18 cellular contexts compared by ENCODE assay signal in genomic region chr2:119259296-119259860, GRCh38. TPM values are rescaled to one million over a fixed set of nuclear protein-coding genes. Genes with fewer than 3 reads are reported as not detected.
DNase-seq lines count a peak whose midpoint lies in the region; ATAC-seq and TF ChIP-seq lines count a peak whose summit lies in the region.
"Had no signal": no experiment of that assay in that cellular context is flagged by ENCODE, and none has a peak within 500 bp of the region (broad histone marks: within the 10 kb centered on the region; RNA-seq: fewer than 3 reads in every experiment).

No MANE protein-coding gene starts in this region.

- H3K36me3 ChIP-seq in HUES64 (ENCODE audit: insufficient read depth, low read length) = no peaks in the 10 kb centered on the region; the same call in 1 of the 2 replicates
- H3K36me3 ChIP-seq in mucosa of descending colon (ENCODE audit: low read depth) = no peaks in the 10 kb centered on the region
- H3K36me3 ChIP-seq: left ventricle myocardium inferior, prostate gland had no signal

- ATAC-seq in sciatic nerve (peak; percentile 21), mucosa of descending colon (no peak), HG03378 (IDR thresholded peaks at IDR 0.05; ENCODE audit: unreplicated experiment) (no peak), HG02571 (IDR thresholded peaks at IDR 0.05; ENCODE audit: unreplicated experiment) (no peak)
- ATAC-seq: foreskin keratinocyte had no signal

- H3K9me3 ChIP-seq in HUES64 (ENCODE audit: insufficient read depth, low read depth, low read length) (no peaks in the 10 kb centered on the region), mucosa of descending colon (no peaks in the 10 kb centered on the region)
- H3K9me3 ChIP-seq: BLaER1 treated with 17β-estradiol and CSF1 and Interleukin-3, amounts not matched to agents 10 nM and 100 nM; left ventricle myocardium inferior; prostate gland; spleen; tibial nerve had no signal

- H3K4me1 ChIP-seq in HUES64 (ENCODE audit: insufficient read depth, low read length) (peaks cover 43% of the 10 kb centered on the region), mucosa of descending colon (ENCODE audit: low read depth) (no peaks in the 10 kb centered on the region)
- H3K4me1 ChIP-seq: prostate gland had no signal

- no peak overlapping the region for H3K9ac ChIP-seq in HUES64 (ENCODE audit: low read depth, low read length)
- H3K9ac ChIP-seq: BLaER1 treated with 17β-estradiol and CSF1 and Interleukin-3, amounts not matched to agents 10 nM and 100 nM had no signal

- peak overlapping the region; percentile 83 for H3K27ac ChIP-seq in HUES64 (ENCODE audit: low read depth, low read length)
- H3K27ac ChIP-seq: BLaER1 treated with 17β-estradiol and CSF1 and Interleukin-3, amounts not matched to agents 10 nM and 100 nM; foreskin keratinocyte; left ventricle myocardium inferior; prostate gland; spleen had no signal

- TF ChIP-seq CTCF in cardiac fibroblast (IDR thresholded peaks at IDR 0.05; ENCODE audit: low read depth, low read length) (no peak), mucosa of descending colon (IDR thresholded peaks at IDR 0.05) (no peak)

- DNase-seq in cardiac fibroblast (ENCODE audit: low read depth in 2 of 2) (peak; percentile 13 to 44), iPS-NIHi11 (ENCODE audit: low spot score) (peak; percentile 49), sciatic nerve (ENCODE audit: low spot score) (no peak), mucosa of descending colon (no peak)
- DNase-seq: DMS 273 treated with DMSO at 0.1 percent for 48 hours, foreskin keratinocyte, GOT3, Karpas-422, left ventricle myocardium inferior, naive B cell, NCI-H345, spleen had no signal

- H3K27me3 ChIP-seq in HUES64 (ENCODE audit: insufficient read depth, low read length) = no peaks in the 10 kb centered on the region
- H3K27me3 ChIP-seq: BLaER1 treated with 17β-estradiol and CSF1 and Interleukin-3, amounts not matched to agents 10 nM and 100 nM; foreskin keratinocyte; spleen; tibial nerve had no signal

- WGBS in HUES64 = 75% methylated on average over 5 of the region's 5 CpGs

- H3K4me3 ChIP-seq in HUES64 (ENCODE audit: low read length) = no peak overlapping the region
- no peak overlapping the region for H3K4me3 ChIP-seq in cardiac fibroblast (replicated peaks in 1 of 2; ENCODE audit: low read depth in 2 of 2, low read length in 2 of 2)
- H3K4me3 ChIP-seq in mucosa of descending colon = no peak overlapping the region
- H3K4me3 ChIP-seq: BLaER1 treated with 17β-estradiol and CSF1 and Interleukin-3, amounts not matched to agents 10 nM and 100 nM; left ventricle myocardium inferior; prostate gland; spleen; tibial nerve had no signal

- intact Hi-C loops in sciatic nerve (cut with DNase I) (no loop called here), mucosa of descending colon (cut with DNase I, micrococcal nuclease) (no loop called here)

RNA-seq across cellular contexts. Expression of gene STEAP3, which starts 35.7 kb away (rescaled TPM):
- 13.4 TPM for polyA plus RNA-seq in HUES64 (2013, experiment 1 of 2)
- 13.3 TPM for polyA plus RNA-seq in HUES64 (2013, experiment 2 of 2)
- total RNA-seq in sciatic nerve (9.1 TPM), mucosa of descending colon (10 to 100 TPM; 13.9 to 28.9 (median 15.3) TPM)

Comparison
In these comparisons a context has a peak if more than half of its experiments do, and no peak if none do; other contexts are left out.
1. DNase-seq: peak in cardiac fibroblast (2 of 2) and iPS-NIHi11 (single experiment); none in sciatic nerve (single experiment) and mucosa of descending colon (0 of 3).